In the genomic region with DNA sequence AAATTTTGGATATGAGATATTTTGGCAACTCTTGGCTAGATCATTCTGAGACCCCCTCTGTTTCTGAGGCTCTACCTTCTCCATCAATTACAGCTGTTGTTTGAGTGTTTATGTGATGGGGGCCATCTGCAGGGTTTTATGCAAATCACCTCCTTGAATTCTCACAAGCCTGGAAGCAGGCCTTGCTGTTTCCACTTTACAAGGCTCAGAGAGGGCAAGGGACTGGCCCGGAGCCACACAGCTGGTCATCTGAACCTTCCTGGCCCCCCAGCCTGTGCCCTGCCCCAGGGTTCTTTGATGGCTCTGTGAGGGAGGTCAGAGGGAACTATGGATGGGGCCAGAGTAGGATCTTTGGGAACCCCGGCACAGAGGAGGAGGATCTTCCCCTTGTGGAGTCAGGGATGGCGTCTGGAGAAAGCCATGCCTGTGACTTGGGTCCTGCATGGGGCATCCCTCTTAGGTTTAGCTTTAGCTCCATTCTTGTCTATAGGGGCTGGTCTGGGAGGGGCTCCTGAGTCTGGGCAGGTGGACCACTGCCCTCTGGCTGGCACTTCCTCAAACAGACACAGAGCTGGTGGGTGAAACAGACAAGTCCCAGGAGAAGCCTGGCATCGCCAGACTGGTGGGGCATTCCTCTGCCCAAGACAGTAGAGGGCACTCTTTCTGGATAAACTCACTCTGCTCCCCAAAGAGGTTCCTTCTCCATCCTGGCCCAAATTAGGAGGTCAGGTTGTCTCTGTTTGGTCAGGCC, we compare ENCODE assay signal across 12 cellular contexts. TPM values are rescaled to one million over a fixed set of nuclear protein-coding genes. Genes with fewer than 3 reads are reported as not detected.
DNase-seq lines count a peak whose midpoint lies in the region; ATAC-seq and TF ChIP-seq lines count a peak whose summit lies in the region.
"Had no signal": no experiment of that assay in that cellular context is flagged by ENCODE, and none has a peak within 500 bp of the region (broad histone marks: within the 10 kb centered on the region; RNA-seq: fewer than 3 reads in every experiment).

No MANE protein-coding gene starts in this region.

- H3K4me1 Mint-ChIP-seq in activated CD4-positive, alpha-beta T cell treated with anti-CD3 and anti-CD28 coated beads, Interleukin-2, amount 10 ng/mL, durations not matched to agents 7 days and 5 days = peaks cover 78% of the 10 kb centered on the region
- H3K4me1 Mint-ChIP-seq in immature natural killer cell = peaks cover 40 to 67% of the 10 kb centered on the region in 2 donors

- H3K9me3 Mint-ChIP-seq in activated CD4-positive, alpha-beta T cell treated with anti-CD3 and anti-CD28 coated beads, Interleukin-2, amount 10 ng/mL, durations not matched to agents 7 days and 5 days = peaks cover 4% of the 10 kb centered on the region
- peaks cover 0 to 6% (median 0%) of the 10 kb centered on the region in 6 donors for H3K9me3 Mint-ChIP-seq in immature natural killer cell

- CTCF ChIA-PET in activated CD4-positive, alpha-beta T cell treated with anti-CD3 and anti-CD28 coated beads, Interleukin-2, amount 10 ng/mL, durations not matched to agents 7 days and 5 days (lab: Charles Lee) = interaction anchor here (1.1 to 1.3 kb wide), 2 partner anchors 10 to 20 kb away, joined by 3 read pairs; no protein-coding TSS in a partner anchor

- POLR2A ChIA-PET in activated CD4-positive, alpha-beta T cell treated with anti-CD3 and anti-CD28 coated beads, Interleukin-2, amount 10 ng/mL, durations not matched to agents 7 days and 5 days (lab: Charles Lee) = no interaction called here

- peak overlapping the region; percentile 41 for H3K27ac Mint-ChIP-seq in activated CD4-positive, alpha-beta T cell treated with anti-CD3 and anti-CD28 coated beads, Interleukin-2, amount 10 ng/mL, durations not matched to agents 7 days and 5 days
- peak overlapping the region in 5 of 6 donors; percentile 50 to 95 (median 60) for H3K27ac Mint-ChIP-seq in immature natural killer cell

- TF ChIP-seq CTCF in GM12875 (IDR thresholded peaks at IDR 0.05; ENCODE audit: borderline replicate concordance, insufficient read depth, low read depth, low read length) = peak; percentile 44; the same call in 1 of the 2 replicates

- no peak overlapping the region for H3K4me3 Mint-ChIP-seq in activated CD4-positive, alpha-beta T cell treated with anti-CD3 and anti-CD28 coated beads, Interleukin-2, amount 10 ng/mL, durations not matched to agents 7 days and 5 days
- H3K4me3 Mint-ChIP-seq in immature natural killer cell = no peak overlapping the region

- peak overlapping the region; percentile 62 for H3K4me3 ChIP-seq in GM12875 (ENCODE audit: low read depth, low read length)
- H3K4me3 ChIP-seq: GM23248, left lung, uterus had no signal

- ATAC-seq in HG03565 (IDR thresholded peaks at IDR 0.05; ENCODE audit: unreplicated experiment) = no peak
- no peak for ATAC-seq in GM21447 (IDR thresholded peaks at IDR 0.05; ENCODE audit: unreplicated experiment)
- ATAC-seq: left lung had no signal

- peak; percentile 38 for DNase-seq in ACHN
- DNase-seq in activated CD4-positive, alpha-beta T cell treated with anti-CD3 and anti-CD28 coated beads, Interleukin-2, amount 10 ng/mL, durations not matched to agents 7 days and 5 days = no peak
- DNase-seq in immature natural killer cell = no peak
- DNase-seq in T-helper 9 cell = no peak
- DNase-seq in COLO668 (lab: John Stamatoyannopoulos, UW; ENCODE audit: unreplicated experiment) = no peak
- DNase-seq: DMS53, GM23248, left lung, uterus had no signal

- in situ Hi-C loops in ACHN (cut with HindIII; ENCODE audit: low pct_ligation_motif_present, low pct_unique_long_range_greater_than_20kb, low sequenced_read_pairs) = no loop called here

- H3K36me3 Mint-ChIP-seq in activated CD4-positive, alpha-beta T cell treated with anti-CD3 and anti-CD28 coated beads, Interleukin-2, amount 10 ng/mL, durations not matched to agents 7 days and 5 days (ENCODE audit: low read depth) = peaks cover 74% of the 10 kb centered on the region
- H3K36me3 Mint-ChIP-seq in immature natural killer cell = peaks cover 10 to 28% (median 15%) of the 10 kb centered on the region in 3 donors

- no peaks in the 10 kb centered on the region for H3K27me3 Mint-ChIP-seq in activated CD4-positive, alpha-beta T cell treated with anti-CD3 and anti-CD28 coated beads, Interleukin-2, amount 10 ng/mL, durations not matched to agents 7 days and 5 days
- peaks cover 0 to 9% (median 3%) of the 10 kb centered on the region in 3 donors for H3K27me3 Mint-ChIP-seq in immature natural killer cell (ENCODE audit: low read depth in 3 of 3)

RNA-seq across cellular contexts. Expression of a gene that starts 26.2 kb away (rescaled TPM):
- 10 to 100 TPM; 44.4 to 45.6 TPM for total RNA-seq in activated CD4-positive, alpha-beta T cell treated with anti-CD3 and anti-CD28 coated beads, Interleukin-2, amount 10 ng/mL, durations not matched to agents 7 days and 5 days
- 10 to 100 TPM; 27.5 to 59.7 (median 49.6) TPM for polyA plus RNA-seq in immature natural killer cell
